8 cellular contexts compared by ENCODE assay signal in genomic region chr20:34579936-34580587, GRCh38. TPM values are rescaled to one million over a fixed set of nuclear protein-coding genes. Genes with fewer than 3 reads are reported as not detected.
DNase-seq lines count a peak whose midpoint lies in the region; ATAC-seq and TF ChIP-seq lines count a peak whose summit lies in the region.

No MANE protein-coding gene starts in this region.

- no peaks in the 10 kb centered on the region for H3K9me3 ChIP-seq in CD8-positive, alpha-beta T cell (ENCODE audit: low read length)
- H3K9me3 ChIP-seq in sigmoid colon (no peaks in the 10 kb centered on the region), aorta (ENCODE audit: control insufficient read depth, low read length) (no peaks in the 10 kb centered on the region)

- ATAC-seq in CD8-positive, alpha-beta T cell: peak; percentile 42
- ATAC-seq in GM21423 (IDR thresholded peaks at IDR 0.05; ENCODE audit: unreplicated experiment) (peak; percentile 72), aorta (ENCODE audit: low FRiP score) (no peak)

- no peaks in the 10 kb centered on the region for H3K9me3 Mint-ChIP-seq in CD8-positive, alpha-beta T cell

- CTCF ChIA-PET in CD8-positive, alpha-beta T cell (lab: Charles Lee): interaction anchor here (0.5 to 1.5 kb wide), 2 partner anchors 34 to 190 kb away, joined by 3 to 4 read pairs; no protein-coding TSS in a partner anchor

- no peak for TF ChIP-seq CTCF in CD8-positive, alpha-beta T cell (IDR thresholded peaks at IDR 0.05)
- no peak for TF ChIP-seq CTCF in sigmoid colon (IDR thresholded peaks at IDR 0.05)

- H3K27me3 ChIP-seq in CD8-positive, alpha-beta T cell (ENCODE audit: insufficient read depth, low read length): no peaks in the 10 kb centered on the region
- H3K27me3 ChIP-seq in sigmoid colon (no peaks in the 10 kb centered on the region), aorta (ENCODE audit: control insufficient read depth in 1 of 2, insufficient read depth in 2 of 2, low read length in 1 of 2) (no peaks in the 10 kb centered on the region)

- POLR2A ChIA-PET in CD8-positive, alpha-beta T cell (lab: Charles Lee): interaction anchor here (0.6 kb wide), 1 partner anchor 11 kb away, joined by 3 read pairs; no protein-coding TSS in a partner anchor

- H3K36me3 Mint-ChIP-seq in CD8-positive, alpha-beta T cell: peaks cover 55% of the 10 kb centered on the region

- no peak for TF ChIP-seq EP300 in sigmoid colon (IDR thresholded peaks at IDR 0.05)

- H3K27me3 Mint-ChIP-seq in CD8-positive, alpha-beta T cell (ENCODE audit: low read depth): no peaks in the 10 kb centered on the region

- no peak overlapping the region for H3K4me3 Mint-ChIP-seq in CD8-positive, alpha-beta T cell

- intact Hi-C loops in CD8-positive, alpha-beta T cell (cut with DNase I, micrococcal nuclease): no loop called here
- intact Hi-C loops in sigmoid colon (cut with DNase I): loop anchor here (5.0 kb wide), 1 partner anchor 187 kb away; no protein-coding TSS in a partner anchor
- intact Hi-C loops in aorta (cut with DNase I): loop anchor here (2.0 kb wide), 2 partner anchors 129 to 189 kb away; no protein-coding TSS in a partner anchor

- H3K27ac ChIP-seq in CD8-positive, alpha-beta T cell (ENCODE audit: low read depth, low read length): no peak overlapping the region
- no peak overlapping the region for H3K27ac ChIP-seq in sigmoid colon
- H3K27ac ChIP-seq in aorta (ENCODE audit: low read depth in 1 of 2, low read length in 2 of 2): no peak overlapping the region

- no peak for TF ChIP-seq POLR2A in sigmoid colon (IDR thresholded peaks at IDR 0.05)

- DNase-seq in CD8-positive, alpha-beta T cell: no peak
- peak; percentile 33 to 62 for DNase-seq in NOMO-1 (lab: John Stamatoyannopoulos, UW; ENCODE audit: unreplicated experiment in 2 of 2)
- DNase-seq in inferior parietal cortex (ENCODE audit: extremely low spot score): peak; percentile 25
- DNase-seq in dermis blood vessel endothelial cell: no peak
- DNase-seq in sigmoid colon: no peak
- no peak for DNase-seq in aorta
- no peak for DNase-seq in NCI-H1930 (lab: John Stamatoyannopoulos, UW)

- no peaks in the 10 kb centered on the region for H3K4me1 ChIP-seq in CD8-positive, alpha-beta T cell (ENCODE audit: insufficient read depth, low read length)
- H3K4me1 ChIP-seq in sigmoid colon (peaks cover 0 to 10% (median 5%) of the 10 kb centered on the region in 4 donors), aorta (ENCODE audit: control insufficient read depth in 1 of 2, insufficient read depth in 2 of 2, low read length in 2 of 2) (peaks cover 0 to 3% of the 10 kb centered on the region in 2 donors)

- H3K27ac Mint-ChIP-seq in CD8-positive, alpha-beta T cell: peak overlapping the region; percentile 86

- H3K36me3 ChIP-seq in CD8-positive, alpha-beta T cell (ENCODE audit: insufficient read depth, low read length): peaks cover 5% of the 10 kb centered on the region
- H3K36me3 ChIP-seq in sigmoid colon (peaks cover 0 to 9% (median 6%) of the 10 kb centered on the region in 4 donors), aorta (ENCODE audit: control insufficient read depth in 1 of 2, insufficient read depth in 2 of 2, low read length in 1 of 2) (peaks cover 0 to 4% of the 10 kb centered on the region in 2 donors)

- H3K4me1 Mint-ChIP-seq in CD8-positive, alpha-beta T cell (ENCODE audit: low read depth): peaks cover 13% of the 10 kb centered on the region

- no peak overlapping the region for H3K4me3 ChIP-seq in CD8-positive, alpha-beta T cell (ENCODE audit: low read depth, low read length)
- no peak overlapping the region for H3K4me3 ChIP-seq in sigmoid colon
- H3K4me3 ChIP-seq in aorta (ENCODE audit: low read length in 2 of 2): no peak overlapping the region

- WGBS in sigmoid colon, 2 donors: 65 to 77% methylated on average over 4 of the region's 4 CpGs
- 89% methylated on average over 4 of the region's 4 CpGs for WGBS in aorta, 2 donors

RNA-seq across cellular contexts. Expression of gene MAP1LC3A, which starts 21.5 kb away (rescaled TPM):
- total RNA-seq in CD8-positive, alpha-beta T cell: 10 to 100 TPM; 19.4 to 22.4 TPM
- total RNA-seq in dermis blood vessel endothelial cell (20.9 and 45.8 TPM in 2 replicates), sigmoid colon (10 to 100 TPM; 51.0 to 88.1 (median 77.8) TPM), aorta (10 to 100 TPM; 45.0 to 46.1 TPM)
- polyA plus RNA-seq in sigmoid colon (10 to 100 TPM; 45.5 to 47.9 (median 46.8) TPM), aorta (10 to 100 TPM; 32.6 to 92.9 TPM)

Comparison
In these comparisons a context has a peak if more than half of its experiments do, and no peak if none do; other contexts are left out.
1. DNase-seq: peak in NOMO-1 (2 of 2) and inferior parietal cortex (single experiment); none in CD8-positive, alpha-beta T cell (0 of 7), dermis blood vessel endothelial cell (single experiment), sigmoid colon (single experiment), aorta (0 of 2) and NCI-H1930 (0 of 2).
2. intact Hi-C loops: an anchor here in sigmoid colon (5.0 kb wide) and aorta (2.0 kb wide); none called in CD8-positive, alpha-beta T cell.